Comparison of ENCODE assay signal across 39 cellular contexts in genomic region chr6:16212276-16212675, GRCh38. TPM values are rescaled to one million over a fixed set of nuclear protein-coding genes. Genes with fewer than 3 reads are reported as not detected.
"Had no signal": no experiment of that assay in that cellular context is flagged by ENCODE, and none has a peak within 500 bp of the region (broad histone marks: within the 10 kb centered on the region; RNA-seq: fewer than 3 reads in every experiment).

No MANE protein-coding gene starts in this region.

- ATAC-seq: activated naive CD4-positive, alpha-beta T cell treated with anti-CD3 and anti-CD28 coated beads, Interleukin-2, amount 50 U/mL, for 72 hours; activated naive CD8-positive, alpha-beta T cell treated with anti-CD3 and anti-CD28 coated beads, Interleukin-2, amount 50 U/mL, for 24 hours; activated T-cell treated with anti-CD3 and anti-CD28 coated beads, Interleukin-2, amount 50 U/mL, for 4 hours; activated T-cell treated with anti-CD3 and anti-CD28 coated beads, Interleukin-2, amount 50 U/mL, for 72 hours; activated T-helper 17 cell treated with anti-CD3 and anti-CD28 coated beads, Interleukin-2, amount 50 U/mL, for 72 hours; body of pancreas had no signal

- H3K27ac Mint-ChIP-seq: activated naive CD4-positive, alpha-beta T cell treated with anti-CD3 and anti-CD28 coated beads for 36 hours; activated naive CD4-positive, alpha-beta T cell treated with anti-CD3 and anti-CD28 coated beads, Interleukin-2, amount 10 ng/mL, durations not matched to agents 7 days and 5 days; activated naive CD4-positive, alpha-beta T cell treated with anti-CD3 and anti-CD28 coated beads, Interleukin-2, amount 50 U/mL, for 24 hours; activated naive CD4-positive, alpha-beta T cell treated with anti-CD3 and anti-CD28 coated beads, Interleukin-2, amount 50 U/mL, for 72 hours; activated naive CD8-positive, alpha-beta T cell; activated naive CD8-positive, alpha-beta T cell treated with anti-CD3 and anti-CD28 coated beads for 36 hours; activated naive CD8-positive, alpha-beta T cell treated with anti-CD3 and anti-CD28 coated beads, Interleukin-2, amount 10 ng/mL, durations not matched to agents 7 days and 5 days; activated naive CD8-positive, alpha-beta T cell treated with anti-CD3 and anti-CD28 coated beads, Interleukin-2, amount 50 U/mL, for 24 hours; activated T-cell treated with anti-CD3 and anti-CD28 coated beads, Interleukin-2, amount 50 U/mL, for 24 hours; activated T-cell treated with anti-CD3 and anti-CD28 coated beads, Interleukin-2, amount 50 U/mL, for 72 hours; activated T-helper 1 cell treated with anti-CD3 and anti-CD28 coated beads, Interleukin-12 subunit alpha, Interleukin-12 subunit beta, Interleukin-2, Interleukin-4 antibody, amounts not matched to agents 30 ng/mL and 10 ng/mL and 1 ng/mL, durations not matched to agents 14 hours and 24 hours and 36 hours; activated T-helper 17 cell treated with anti-CD3 and anti-CD28 coated beads, Interleukin-2, amount 50 U/mL, for 72 hours; activated T-helper 2 cell treated with anti-CD3 and anti-CD28 coated beads, Interferon-gamma antibody, Interleukin-2, Interleukin-4, amounts not matched to agents 10 μg/mL and 5 μg/mL and 100 μg/mL, durations not matched to agents 14 hours and 24 hours and 36 hours; brain had no signal

- H3K27me3 ChIP-seq: adrenal gland, ascending aorta, body of pancreas, brain microvascular endothelial cell, cardiac muscle cell had no signal

- H3K9me3 ChIP-seq: adrenal gland, ascending aorta, body of pancreas, breast epithelium had no signal

- H3K4me1 ChIP-seq: breast epithelium had no signal

- H3K36me3 ChIP-seq: adrenal gland, ascending aorta, brain microvascular endothelial cell, breast epithelium, cardiac muscle cell had no signal

- H3K27ac ChIP-seq: adrenal gland, ascending aorta, body of pancreas, brain microvascular endothelial cell, breast epithelium, cardiac muscle cell had no signal

- DNase-seq: activated effector memory CD4-positive, alpha-beta T cell treated with anti-CD3 and anti-CD28 coated beads, Interleukin-2, amount 50 U/mL, for 16 hours; activated effector memory CD4-positive, alpha-beta T cell treated with Interleukin-2 at 50 U/mL for 16 hours; activated gamma-delta T cell; activated gamma-delta T cell treated with Interleukin-2 at 50 U/mL for 16 hours; activated naive CD4-positive, alpha-beta T cell; activated naive CD4-positive, alpha-beta T cell treated with anti-CD3 and anti-CD28 coated beads for 36 hours; activated naive CD4-positive, alpha-beta T cell treated with anti-CD3 and anti-CD28 coated beads, Interleukin-2, amount 10 ng/mL, durations not matched to agents 7 days and 5 days; activated naive CD4-positive, alpha-beta T cell treated with anti-CD3 and anti-CD28 coated beads, Interleukin-2, amount 50 U/mL, for 16 hours; activated naive CD4-positive, alpha-beta T cell treated with Interleukin-2 at 50 U/mL for 16 hours; activated naive CD8-positive, alpha-beta T cell treated with anti-CD3 and anti-CD28 coated beads for 36 hours; activated naive CD8-positive, alpha-beta T cell treated with anti-CD3 and anti-CD28 coated beads, Interleukin-2, amount 10 ng/mL, durations not matched to agents 7 days and 5 days; activated naive CD8-positive, alpha-beta T cell treated with anti-CD3 and anti-CD28 coated beads, Interleukin-2, amount 50 U/mL, for 24 hours; activated T-cell treated with anti-CD3 and anti-CD28 coated beads for 4 hours; activated T-cell treated with anti-CD3 and anti-CD28 coated beads, Interleukin-2, amount 50 U/mL, for 1 hour; activated T-cell treated with anti-CD3 and anti-CD28 coated beads, Interleukin-2, amount 50 U/mL, for 24 hours; activated T-cell treated with anti-CD3 and anti-CD28 coated beads, Interleukin-2, amount 50 U/mL, for 4 hours; activated T-cell treated with anti-CD3 and anti-CD28 coated beads, Interleukin-2, amount 50 U/mL, for 48 hours; activated T-cell treated with anti-CD3 and anti-CD28 coated beads, Interleukin-2, amount 50 U/mL, for 72 hours; adrenal gland; amniotic stem cell; amygdala; anterior cingulate cortex; aorta; body of pancreas; brain microvascular endothelial cell; caudate nucleus; central memory CD4-positive, alpha-beta T cell; cerebellar nuclear complex had no signal

- H3K9me3 Mint-ChIP-seq: activated naive CD4-positive, alpha-beta T cell treated with anti-CD3 and anti-CD28 coated beads for 36 hours; activated naive CD4-positive, alpha-beta T cell treated with anti-CD3 and anti-CD28 coated beads, Interleukin-2, amount 10 ng/mL, durations not matched to agents 7 days and 5 days; activated naive CD4-positive, alpha-beta T cell treated with anti-CD3 and anti-CD28 coated beads, Interleukin-2, amount 50 U/mL, for 24 hours; activated naive CD4-positive, alpha-beta T cell treated with anti-CD3 and anti-CD28 coated beads, Interleukin-2, amount 50 U/mL, for 72 hours; activated naive CD8-positive, alpha-beta T cell treated with anti-CD3 and anti-CD28 coated beads for 36 hours; activated naive CD8-positive, alpha-beta T cell treated with anti-CD3 and anti-CD28 coated beads, Interleukin-2, amount 10 ng/mL, durations not matched to agents 7 days and 5 days; activated naive CD8-positive, alpha-beta T cell treated with anti-CD3 and anti-CD28 coated beads, Interleukin-2, amount 50 U/mL, for 24 hours; activated T-cell treated with anti-CD3 and anti-CD28 coated beads, Interleukin-2, amount 50 U/mL, for 24 hours; activated T-cell treated with anti-CD3 and anti-CD28 coated beads, Interleukin-2, amount 50 U/mL, for 4 hours; activated T-cell treated with anti-CD3 and anti-CD28 coated beads, Interleukin-2, amount 50 U/mL, for 72 hours; activated T-helper 1 cell treated with anti-CD3 and anti-CD28 coated beads, Interleukin-12 subunit alpha, Interleukin-12 subunit beta, Interleukin-2, Interleukin-4 antibody, amounts not matched to agents 30 ng/mL and 10 ng/mL and 1 ng/mL, durations not matched to agents 14 hours and 24 hours and 36 hours; activated T-helper 17 cell treated with anti-CD3 and anti-CD28 coated beads, Interleukin-2, amount 50 U/mL, for 72 hours; activated T-helper 2 cell treated with anti-CD3 and anti-CD28 coated beads, Interferon-gamma antibody, Interleukin-2, Interleukin-4, amounts not matched to agents 10 μg/mL and 5 μg/mL and 100 μg/mL, durations not matched to agents 14 hours and 24 hours and 36 hours; central memory CD8-positive, alpha-beta T cell had no signal

- H3K4me1 Mint-ChIP-seq: activated naive CD4-positive, alpha-beta T cell treated with anti-CD3 and anti-CD28 coated beads, Interleukin-2, amount 50 U/mL, for 24 hours; activated T-helper 17 cell treated with anti-CD3 and anti-CD28 coated beads, Interleukin-2, amount 50 U/mL, for 72 hours; brain; central memory CD8-positive, alpha-beta T cell had no signal

- H3K4me3 Mint-ChIP-seq: activated naive CD4-positive, alpha-beta T cell treated with anti-CD3 and anti-CD28 coated beads for 36 hours; activated naive CD4-positive, alpha-beta T cell treated with anti-CD3 and anti-CD28 coated beads, Interleukin-2, amount 10 ng/mL, durations not matched to agents 7 days and 5 days; activated naive CD4-positive, alpha-beta T cell treated with anti-CD3 and anti-CD28 coated beads, Interleukin-2, amount 50 U/mL, for 24 hours; activated naive CD8-positive, alpha-beta T cell; activated naive CD8-positive, alpha-beta T cell treated with anti-CD3 and anti-CD28 coated beads for 36 hours; activated naive CD8-positive, alpha-beta T cell treated with anti-CD3 and anti-CD28 coated beads, Interleukin-2, amount 10 ng/mL, durations not matched to agents 7 days and 5 days; activated naive CD8-positive, alpha-beta T cell treated with anti-CD3 and anti-CD28 coated beads, Interleukin-2, amount 50 U/mL, for 24 hours; activated T-cell treated with anti-CD3 and anti-CD28 coated beads, Interleukin-2, amount 50 U/mL, for 24 hours; activated T-cell treated with anti-CD3 and anti-CD28 coated beads, Interleukin-2, amount 50 U/mL, for 4 hours; activated T-cell treated with anti-CD3 and anti-CD28 coated beads, Interleukin-2, amount 50 U/mL, for 72 hours; activated T-helper 1 cell treated with anti-CD3 and anti-CD28 coated beads, Interleukin-12 subunit alpha, Interleukin-12 subunit beta, Interleukin-2, Interleukin-4 antibody, amounts not matched to agents 30 ng/mL and 10 ng/mL and 1 ng/mL, durations not matched to agents 14 hours and 24 hours and 36 hours; activated T-helper 17 cell treated with anti-CD3 and anti-CD28 coated beads, Interleukin-2, amount 50 U/mL, for 72 hours; brain; central memory CD8-positive, alpha-beta T cell had no signal

- H3K36me3 Mint-ChIP-seq: activated naive CD4-positive, alpha-beta T cell treated with anti-CD3 and anti-CD28 coated beads, Interleukin-2, amount 10 ng/mL, durations not matched to agents 7 days and 5 days; activated naive CD4-positive, alpha-beta T cell treated with anti-CD3 and anti-CD28 coated beads, Interleukin-2, amount 50 U/mL, for 24 hours; activated naive CD4-positive, alpha-beta T cell treated with anti-CD3 and anti-CD28 coated beads, Interleukin-2, amount 50 U/mL, for 72 hours; activated naive CD8-positive, alpha-beta T cell; activated naive CD8-positive, alpha-beta T cell treated with anti-CD3 and anti-CD28 coated beads for 36 hours; activated naive CD8-positive, alpha-beta T cell treated with anti-CD3 and anti-CD28 coated beads, Interleukin-2, amount 10 ng/mL, durations not matched to agents 7 days and 5 days; brain had no signal

- H3K4me3 ChIP-seq: adrenal gland, ascending aorta, body of pancreas, breast epithelium, cardiac muscle cell had no signal

RNA-seq across cellular contexts. Expression of gene GMPR, which starts 26.1 kb away (rescaled TPM):
- total RNA-seq: activated T-cell treated with anti-CD3 and anti-CD28 coated beads, Interleukin-2, amount 50 U/mL, for 72 hours had no signal
